In genomic region chr3:154430014-154430413, GRCh38 we compare ENCODE assay signal across 14 cellular contexts. TPM values are rescaled to one million over a fixed set of nuclear protein-coding genes. Genes with fewer than 3 reads are reported as not detected.
DNase-seq lines count a peak whose midpoint lies in the region; FAIRE-seq and TF ChIP-seq lines count a peak whose summit lies in the region.
"Had no signal": no experiment of that assay in that cellular context is flagged by ENCODE, and none has a peak within 500 bp of the region (broad histone marks: within the 10 kb centered on the region; RNA-seq: fewer than 3 reads in every experiment).

Gene GPR149, minus strand, starts transcription at chr3:154430190. Its CDS starts 575 bp downstream, at chr3:154429615.

- DNase-seq in DMS 273 (lab: John Stamatoyannopoulos, UW; ENCODE audit: unreplicated experiment), result peak; percentile 11
- DNase-seq in DMS 273 treated with DMSO at 0.1 percent for 48 hours (lab: John Stamatoyannopoulos, UW), result no peak
- peak; percentile 33 for DNase-seq in SK-MEL-5 (ENCODE audit: low read depth, low spot score)
- no peak for DNase-seq in D721Med (ENCODE audit: insufficient read length, low spot score)
- no peak for DNase-seq in GOT3 (lab: John Stamatoyannopoulos, UW)
- DNase-seq in CD1c-positive myeloid dendritic cell (ENCODE audit: extremely low spot score), result no peak
- DNase-seq: activated CD8-positive, alpha-beta memory T cell treated with anti-CD3 and anti-CD28 coated beads, Interleukin-2, amount 10 ng/mL, durations not matched to agents 7 days and 5 days; amygdala; NCI-H446; T-cell had no signal

- H3K9me3 ChIP-seq in iPS-15b (ENCODE audit: control insufficient read depth, insufficient read depth, low read length), result no peaks in the 10 kb centered on the region
- no peaks in the 10 kb centered on the region for H3K9me3 ChIP-seq in skeletal muscle satellite cell (replicated peaks; ENCODE audit: low read length)

- H3K27me3 ChIP-seq in iPS-15b (ENCODE audit: control insufficient read depth, insufficient read depth, low read length) (peaks cover 40% of the 10 kb centered on the region), skeletal muscle satellite cell (ENCODE audit: control insufficient read depth, insufficient read depth, low read length) (peaks cover 40% of the 10 kb centered on the region)

- H3K4me1 ChIP-seq in iPS-15b (ENCODE audit: control insufficient read depth, insufficient read depth, low read length) (peaks cover 5% of the 10 kb centered on the region), skeletal muscle satellite cell (ENCODE audit: control insufficient read depth, insufficient read depth, low read length) (peaks cover 12% of the 10 kb centered on the region)

- TF ChIP-seq CTCF in D721Med (IDR thresholded peaks at IDR 0.05; ENCODE audit: insufficient read depth, missing control alignments), result no peak

- in situ Hi-C loops in SK-MEL-5 (cut with HindIII; ENCODE audit: low pct_unique_long_range_greater_than_20kb, low sequenced_read_pairs), result no loop called here

- H3K4me2 ChIP-seq in skeletal muscle satellite cell (ENCODE audit: low read length), result peak within 1 kb of the TSS; percentile 81

- FAIRE-seq in D721Med (lab: Jason Lieb, UNC), result no peak

- H3K9ac ChIP-seq in iPS-15b (ENCODE audit: low read depth, low read length) (no peak within 1 kb of the TSS), skeletal muscle satellite cell (ENCODE audit: low read depth, low read length) (no peak within 1 kb of the TSS)

- H3K36me3 ChIP-seq in iPS-15b (ENCODE audit: control insufficient read depth, insufficient read depth, low read length), result no peaks in the 10 kb centered on the region
- H3K36me3 ChIP-seq in skeletal muscle satellite cell (ENCODE audit: insufficient read depth, low read length), result no peaks in the 10 kb centered on the region

- H3K4me3 ChIP-seq in iPS-15b (ENCODE audit: low read depth, low read length) (peak within 1 kb of the TSS; percentile 81), skeletal muscle satellite cell (ENCODE audit: low read length) (peak within 1 kb of the TSS; percentile 62)
- H3K4me3 ChIP-seq: lung had no signal

RNA-seq across cellular contexts. Expression of gene GPR149, which starts in this region (rescaled TPM):
- total RNA-seq in SK-MEL-5 (2014; rRNA removed; shearing (Covaris generic)), result not detected in 2 replicates
- not detected in 2 replicates for polyA plus RNA-seq in SK-MEL-5 (2015; cell fraction: cytosol; rRNA removed)
- not detected in 2 replicates for polyA plus RNA-seq in SK-MEL-5 (2015; cell fraction: nucleus; rRNA removed)
- total RNA-seq in skeletal muscle satellite cell (2012; rRNA removed), result not detected in 2 replicates
- total RNA-seq: activated CD8-positive, alpha-beta memory T cell treated with anti-CD3 and anti-CD28 coated beads, Interleukin-2, amount 10 ng/mL, durations not matched to agents 7 days and 5 days; lung; subcutaneous adipose tissue; T-cell had no signal
- polyA plus RNA-seq: lung had no signal

Comparison
In these comparisons a context has a peak if more than half of its experiments do, and no peak if none do; other contexts are left out.
1. Peak in DNase-seq in SK-MEL-5; RNA of the gene not detected or under 1 TPM.